2 cellular contexts compared by ENCODE assay signal in the genomic region with DNA sequence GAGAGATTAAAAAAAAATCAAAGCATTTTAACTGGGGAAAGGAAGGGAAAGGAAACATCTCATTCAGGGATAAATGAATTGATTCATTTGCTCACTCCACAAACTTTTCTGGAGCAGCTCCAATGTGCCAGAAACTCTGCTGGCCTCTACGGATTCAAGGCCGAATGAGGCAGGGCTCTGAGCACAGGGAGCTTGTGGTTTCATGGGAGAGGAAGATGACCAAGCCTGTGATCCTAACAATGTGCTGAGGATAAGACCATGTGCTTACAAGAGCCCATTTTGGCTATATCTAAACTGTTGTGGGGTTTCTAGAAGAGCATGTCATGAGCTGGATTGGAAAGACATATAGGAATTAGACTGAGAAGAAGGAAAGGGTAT.
TF ChIP-seq lines count a peak whose summit lies in the region.

No MANE protein-coding gene starts in this region.

TF ChIP-seq in endothelial cell of umbilical vein, 7 proteins besides CTCF, POLR2A, EP300 and RAD21:
- TF ChIP-seq MYC (IDR thresholded peaks at IDR 0.05; ENCODE audit: low read depth, low read length) (no peak), FOS (IDR thresholded peaks at IDR 0.05; ENCODE audit: borderline replicate concordance, insufficient read depth, low read length) (no peak), EZH2 (IDR thresholded peaks at IDR 0.05; ENCODE audit: borderline replicate concordance, low read depth, low read length, severe bottlenecking) (no peak), POLR2AphosphoS5 (IDR thresholded peaks at IDR 0.05; ENCODE audit: insufficient read depth, low read depth, low read length) (no peak), JUN (IDR thresholded peaks at IDR 0.05; ENCODE audit: borderline replicate concordance, insufficient read depth, insufficient read length, low read depth) (no peak), GATA2 (IDR thresholded peaks at IDR 0.05; ENCODE audit: insufficient read depth, insufficient read length, low read depth, low read length) (no peak)
- TF ChIP-seq, protein P1, sequence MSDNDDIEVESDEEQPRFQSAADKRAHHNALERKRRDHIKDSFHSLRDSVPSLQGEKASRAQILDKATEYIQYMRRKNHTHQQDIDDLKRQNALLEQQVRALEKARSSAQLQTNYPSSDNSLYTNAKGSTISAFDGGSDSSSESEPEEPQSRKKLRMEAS (IDR thresholded peaks at IDR 0.05; ENCODE audit: insufficient read depth, insufficient read length) = no peak

TF ChIP-seq in HepG2, 621 proteins besides CTCF, POLR2A, EP300 and RAD21:
- TF ChIP-seq, protein P2, sequence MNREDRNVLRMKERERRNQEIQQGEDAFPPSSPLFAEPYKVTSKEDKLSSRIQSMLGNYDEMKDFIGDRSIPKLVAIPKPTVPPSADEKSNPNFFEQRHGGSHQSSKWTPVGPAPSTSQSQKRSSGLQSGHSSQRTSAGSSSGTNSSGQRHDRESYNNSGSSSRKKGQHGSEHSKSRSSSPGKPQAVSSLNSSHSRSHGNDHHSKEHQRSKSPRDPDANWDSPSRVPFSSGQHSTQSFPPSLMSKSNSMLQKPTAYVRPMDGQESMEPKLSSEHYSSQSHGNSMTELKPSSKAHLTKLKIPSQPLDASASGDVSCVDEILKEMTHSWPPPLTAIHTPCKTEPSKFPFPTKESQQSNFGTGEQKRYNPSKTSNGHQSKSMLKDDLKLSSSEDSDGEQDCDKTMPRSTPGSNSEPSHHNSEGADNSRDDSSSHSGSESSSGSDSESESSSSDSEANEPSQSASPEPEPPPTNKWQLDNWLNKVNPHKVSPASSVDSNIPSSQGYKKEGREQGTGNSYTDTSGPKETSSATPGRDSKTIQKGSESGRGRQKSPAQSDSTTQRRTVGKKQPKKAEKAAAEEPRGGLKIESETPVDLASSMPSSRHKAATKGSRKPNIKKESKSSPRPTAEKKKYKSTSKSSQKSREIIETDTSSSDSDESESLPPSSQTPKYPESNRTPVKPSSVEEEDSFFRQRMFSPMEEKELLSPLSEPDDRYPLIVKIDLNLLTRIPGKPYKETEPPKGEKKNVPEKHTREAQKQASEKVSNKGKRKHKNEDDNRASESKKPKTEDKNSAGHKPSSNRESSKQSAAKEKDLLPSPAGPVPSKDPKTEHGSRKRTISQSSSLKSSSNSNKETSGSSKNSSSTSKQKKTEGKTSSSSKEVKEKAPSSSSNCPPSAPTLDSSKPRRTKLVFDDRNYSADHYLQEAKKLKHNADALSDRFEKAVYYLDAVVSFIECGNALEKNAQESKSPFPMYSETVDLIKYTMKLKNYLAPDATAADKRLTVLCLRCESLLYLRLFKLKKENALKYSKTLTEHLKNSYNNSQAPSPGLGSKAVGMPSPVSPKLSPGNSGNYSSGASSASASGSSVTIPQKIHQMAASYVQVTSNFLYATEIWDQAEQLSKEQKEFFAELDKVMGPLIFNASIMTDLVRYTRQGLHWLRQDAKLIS (CRISPR knock-in tag; IDR thresholded peaks at IDR 0.05) = no peak
- TF ChIP-seq REL (CRISPR knock-in tag; conservative IDR thresholded peaks at IDR 0.05) = no peak
- no peak for TF ChIP-seq ZNF766 (CRISPR knock-in tag; IDR thresholded peaks at IDR 0.05; ENCODE audit: borderline replicate concordance)
- TF ChIP-seq ZSCAN9 (CRISPR knock-in tag; IDR thresholded peaks at IDR 0.05; ENCODE audit: borderline replicate concordance) = no peak
- TF ChIP-seq, protein P3, sequence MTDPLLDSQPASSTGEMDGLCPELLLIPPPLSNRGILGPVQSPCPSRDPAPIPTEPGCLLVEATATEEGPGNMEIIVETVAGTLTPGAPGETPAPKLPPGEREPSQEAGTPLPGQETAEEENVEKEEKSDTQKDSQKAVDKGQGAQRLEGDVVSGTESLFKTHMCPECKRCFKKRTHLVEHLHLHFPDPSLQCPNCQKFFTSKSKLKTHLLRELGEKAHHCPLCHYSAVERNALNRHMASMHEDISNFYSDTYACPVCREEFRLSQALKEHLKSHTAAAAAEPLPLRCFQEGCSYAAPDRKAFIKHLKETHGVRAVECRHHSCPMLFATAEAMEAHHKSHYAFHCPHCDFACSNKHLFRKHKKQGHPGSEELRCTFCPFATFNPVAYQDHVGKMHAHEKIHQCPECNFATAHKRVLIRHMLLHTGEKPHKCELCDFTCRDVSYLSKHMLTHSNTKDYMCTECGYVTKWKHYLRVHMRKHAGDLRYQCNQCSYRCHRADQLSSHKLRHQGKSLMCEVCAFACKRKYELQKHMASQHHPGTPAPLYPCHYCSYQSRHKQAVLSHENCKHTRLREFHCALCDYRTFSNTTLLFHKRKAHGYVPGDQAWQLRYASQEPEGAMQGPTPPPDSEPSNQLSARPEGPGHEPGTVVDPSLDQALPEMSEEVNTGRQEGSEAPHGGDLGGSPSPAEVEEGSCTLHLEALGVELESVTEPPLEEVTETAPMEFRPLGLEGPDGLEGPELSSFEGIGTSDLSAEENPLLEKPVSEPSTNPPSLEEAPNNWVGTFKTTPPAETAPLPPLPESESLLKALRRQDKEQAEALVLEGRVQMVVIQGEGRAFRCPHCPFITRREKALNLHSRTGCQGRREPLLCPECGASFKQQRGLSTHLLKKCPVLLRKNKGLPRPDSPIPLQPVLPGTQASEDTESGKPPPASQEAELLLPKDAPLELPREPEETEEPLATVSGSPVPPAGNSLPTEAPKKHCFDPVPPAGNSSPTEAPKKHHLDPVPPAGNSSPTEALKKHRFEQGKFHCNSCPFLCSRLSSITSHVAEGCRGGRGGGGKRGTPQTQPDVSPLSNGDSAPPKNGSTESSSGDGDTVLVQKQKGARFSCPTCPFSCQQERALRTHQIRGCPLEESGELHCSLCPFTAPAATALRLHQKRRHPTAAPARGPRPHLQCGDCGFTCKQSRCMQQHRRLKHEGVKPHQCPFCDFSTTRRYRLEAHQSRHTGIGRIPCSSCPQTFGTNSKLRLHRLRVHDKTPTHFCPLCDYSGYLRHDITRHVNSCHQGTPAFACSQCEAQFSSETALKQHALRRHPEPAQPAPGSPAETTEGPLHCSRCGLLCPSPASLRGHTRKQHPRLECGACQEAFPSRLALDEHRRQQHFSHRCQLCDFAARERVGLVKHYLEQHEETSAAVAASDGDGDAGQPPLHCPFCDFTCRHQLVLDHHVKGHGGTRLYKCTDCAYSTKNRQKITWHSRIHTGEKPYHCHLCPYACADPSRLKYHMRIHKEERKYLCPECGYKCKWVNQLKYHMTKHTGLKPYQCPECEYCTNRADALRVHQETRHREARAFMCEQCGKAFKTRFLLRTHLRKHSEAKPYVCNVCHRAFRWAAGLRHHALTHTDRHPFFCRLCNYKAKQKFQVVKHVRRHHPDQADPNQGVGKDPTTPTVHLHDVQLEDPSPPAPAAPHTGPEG (CRISPR knock-in tag; IDR thresholded peaks at IDR 0.05) = no peak
- no peak for TF ChIP-seq ZKSCAN1 (IDR thresholded peaks at IDR 0.05; ENCODE audit: low read length)
- no peak for TF ChIP-seq SIX1 (CRISPR knock-in tag; IDR thresholded peaks at IDR 0.05; ENCODE audit: borderline replicate concordance)
- TF ChIP-seq TMF1 (CRISPR knock-in tag; IDR thresholded peaks at IDR 0.05; ENCODE audit: low read depth) = no peak
